Comparison of ENCODE assay signal across 13 cellular contexts in the genomic region with DNA sequence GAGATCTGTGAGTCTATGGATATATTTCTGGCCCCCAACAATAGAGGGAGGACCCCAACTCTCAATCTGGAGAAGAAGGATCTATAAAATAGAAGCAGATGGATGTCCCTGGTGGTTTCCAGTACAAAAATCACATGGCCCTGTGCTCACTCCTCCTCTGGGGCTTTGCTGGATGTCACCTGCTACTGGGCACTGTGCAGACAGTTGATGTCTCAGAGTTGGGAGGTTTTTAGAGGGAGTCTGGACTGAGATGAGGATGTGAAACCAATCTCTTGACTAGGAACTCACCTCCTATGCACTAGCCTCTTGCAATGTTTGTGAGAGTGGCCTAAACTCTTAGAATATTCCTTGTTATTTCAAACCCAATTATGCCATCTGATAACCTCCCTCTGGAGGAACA.
A peak's percentile ranks its signal among the peaks of the same experiment; 100 is the strongest.
DNase-seq lines count a peak whose midpoint lies in the region; ATAC-seq, FAIRE-seq and TF ChIP-seq lines count a peak whose summit lies in the region.
"Had no signal": no experiment of that assay in that cellular context is flagged by ENCODE, and none has a peak within 500 bp of the region (broad histone marks: within the 10 kb centered on the region; RNA-seq: fewer than 3 reads in every experiment).

No MANE protein-coding gene starts in this region.

- in situ Hi-C loops in ACHN (cut with HindIII; ENCODE audit: low pct_ligation_motif_present, low pct_unique_long_range_greater_than_20kb, low sequenced_read_pairs) = no loop called here

- H3K4me1 Mint-ChIP-seq in type B pancreatic cell (ENCODE audit: unreplicated experiment) = peaks cover 15% of the 10 kb centered on the region

- TF ChIP-seq POLR2A in GM12892 (IDR thresholded peaks at IDR 0.05; ENCODE audit: low read depth, low read length) = no peak

- H3K27me3 Mint-ChIP-seq in type B pancreatic cell = no peaks in the 10 kb centered on the region

- no peak overlapping the region for H3K27ac Mint-ChIP-seq in type B pancreatic cell
- H3K27ac Mint-ChIP-seq: activated T-helper 2 cell treated with anti-CD3 and anti-CD28 coated beads, Interferon-gamma antibody, Interleukin-2, Interleukin-4, amounts not matched to agents 10 μg/mL and 5 μg/mL and 100 μg/mL, durations not matched to agents 14 hours and 24 hours and 36 hours had no signal

- no peaks in the 10 kb centered on the region for H3K9me3 Mint-ChIP-seq in type B pancreatic cell
- H3K9me3 Mint-ChIP-seq: activated T-helper 2 cell treated with anti-CD3 and anti-CD28 coated beads, Interferon-gamma antibody, Interleukin-2, Interleukin-4, amounts not matched to agents 10 μg/mL and 5 μg/mL and 100 μg/mL, durations not matched to agents 14 hours and 24 hours and 36 hours had no signal

- peak; percentile 43 for DNase-seq in GM12892 (ENCODE audit: insufficient read length)
- peak; percentile 50 to 87 for DNase-seq in NOMO-1 (lab: John Stamatoyannopoulos, UW; ENCODE audit: unreplicated experiment in 2 of 2)
- no peak for DNase-seq in ACHN
- no peak for DNase-seq in NCI-H510A (lab: John Stamatoyannopoulos, UW)
- DNase-seq in type B pancreatic cell (ENCODE audit: extremely low spot score, unreplicated experiment) = no peak
- DNase-seq in effector CD4-positive, alpha-beta T cell = no peak
- DNase-seq: colonic mucosa, NCI-H510A treated with DMSO at 0.1 percent for 48 hours, T-helper 2 cell had no signal

- no peak for TF ChIP-seq CTCF in type B pancreatic cell (conservative IDR thresholded peaks at IDR 0.05)

- H3K4me3 Mint-ChIP-seq in type B pancreatic cell = no peak overlapping the region

- peak; percentile 93 for FAIRE-seq in GM12892 (lab: Jason Lieb, UNC)
- FAIRE-seq: K562 had no signal

- no peaks in the 10 kb centered on the region for H3K36me3 Mint-ChIP-seq in type B pancreatic cell

- peak; percentile 77 for ATAC-seq in GM19467 (IDR thresholded peaks at IDR 0.05; ENCODE audit: unreplicated experiment)
- peak; percentile 97 for ATAC-seq in HG03025 (IDR thresholded peaks at IDR 0.05; ENCODE audit: low FRiP score, unreplicated experiment)
- ATAC-seq: K562 had no signal

Comparison
In these comparisons a context has a peak if more than half of its experiments do, and no peak if none do; other contexts are left out.
1. DNase-seq: peak in GM12892 (single experiment) and NOMO-1 (2 of 2); none in ACHN (single experiment), NCI-H510A (single experiment), type B pancreatic cell (single experiment) and effector CD4-positive, alpha-beta T cell (single experiment).